In genomic region chr16:74667215-74667765, GRCh38 we compare ENCODE assay signal across 8 cellular contexts. TPM values are rescaled to one million over a fixed set of nuclear protein-coding genes. Genes with fewer than 3 reads are reported as not detected.
A peak's percentile ranks its signal among the peaks of the same experiment; 100 is the strongest.
DNase-seq lines count a peak whose midpoint lies in the region; FAIRE-seq and TF ChIP-seq lines count a peak whose summit lies in the region.

No MANE protein-coding gene starts in this region.

- no peaks in the 10 kb centered on the region for H3K9me3 ChIP-seq in A673 (ENCODE audit: low read depth, low read length, poor library complexity, severe bottlenecking)

- peaks cover 32% of the 10 kb centered on the region for H3K36me3 ChIP-seq in A673 (ENCODE audit: insufficient read depth, low read length, poor library complexity, severe bottlenecking)

- in situ Hi-C loops in GM13976 (cut with MboI; ENCODE audit: low sequenced_read_pairs, unreplicated experiment), result no loop called here

- peak overlapping the region; percentile 92 for H3K27ac ChIP-seq in A673 (ENCODE audit: low read depth, low read length, poor library complexity, severe bottlenecking)
- peak overlapping the region; percentile 57 for H3K27ac ChIP-seq in layer of hippocampus (ENCODE audit: low read depth, low read length)

- POLR2A ChIA-PET in A673 (lab: Charles Lee; ENCODE audit: low non-redundant PET), result interaction anchor here (0.6 to 0.7 kb wide), 3 partner anchors 42 to 215 kb away, joined by 3 to 6 read pairs (median 4); no protein-coding TSS in a partner anchor

- H3K4me3 ChIP-seq in A673 (ENCODE audit: low read depth, low read length, poor library complexity, severe bottlenecking), result peak overlapping the region; percentile 84
- peak overlapping the region; percentile 52 to 61 for H3K4me3 ChIP-seq in cardiac fibroblast (replicated peaks in 1 of 2; ENCODE audit: low read depth in 2 of 2, low read length in 2 of 2)

- TF ChIP-seq CTCF in A673 (conservative IDR thresholded peaks at IDR 0.05; ENCODE audit: low read depth, low read length) (no peak), GM13976 (IDR thresholded peaks at IDR 0.05; ENCODE audit: borderline replicate concordance, control extremely low read depth, extremely low read depth, insufficient read depth, missing control alignments) (no peak), cardiac fibroblast (IDR thresholded peaks at IDR 0.05; ENCODE audit: low read depth, low read length) (no peak)

- FAIRE-seq in HTR-8/SVneo (lab: Jason Lieb, UNC), result no peak

- CTCF ChIA-PET in A673 (lab: Charles Lee), result interaction anchor here (0.6 kb wide), 1 partner anchor 43 kb away, joined by 9 read pairs; no protein-coding TSS in a partner anchor

- no peaks in the 10 kb centered on the region for H3K27me3 ChIP-seq in A673 (replicated peaks; ENCODE audit: insufficient read depth, low read depth, low read length, poor library complexity)
- H3K27me3 ChIP-seq in layer of hippocampus (ENCODE audit: control insufficient read depth, insufficient read depth, low read length), result no peaks in the 10 kb centered on the region

- intact Hi-C loops in A673 (cut with micrococcal nuclease; ENCODE audit: unreplicated experiment) (no loop called here), posterior vena cava (cut with DNase I) (no loop called here)

- DNase-seq in A673 (ENCODE audit: low spot score) (peak; percentile 51), GM13976 (ENCODE audit: low spot score) (peak; percentile 44), SK-N-DZ (ENCODE audit: low spot score) (peak; percentile 21), cardiac fibroblast (ENCODE audit: low read depth in 2 of 2) (peak; percentile 19 to 35), HTR-8/SVneo (ENCODE audit: insufficient read length, low spot score) (no peak), posterior vena cava (ENCODE audit: low spot score) (no peak)
- DNase-seq in stimulated activated CD4-positive, alpha-beta T cell treated with anti-CD3 and anti-CD28 coated beads, Interleukin-2, amount 100 ng/mL, for 24 hours, result peak; percentile 30 to 50

- TSS peak; percentile 90 for BruUV-seq in A673 (replicated peaks; lab: Mats Ljungman, UMichigan)

- H3K4me1 ChIP-seq in A673 (ENCODE audit: insufficient read depth, low read length, poor library complexity, severe bottlenecking), result peaks cover 9% of the 10 kb centered on the region

RNA-seq across cellular contexts. Expression of gene RFWD3, which starts 0.6 kb away (rescaled TPM):
- total RNA-seq in A673 (2021), result 127 and 138 TPM in 2 replicates
- 38.1 and 51.0 TPM in 2 replicates for polyA plus RNA-seq in SK-N-DZ (2014; cell fraction: cytosol; rRNA removed)
- polyA plus RNA-seq in SK-N-DZ (2014; cell fraction: nucleus; rRNA removed), result 26.9 and 27.0 TPM in 2 replicates
- 10 to 100 TPM; 12.3 to 13.2 TPM for total RNA-seq in posterior vena cava

RNA-seq across cellular contexts. Expression of gene MLKL, which starts 33.4 kb away (rescaled TPM):
- total RNA-seq in A673 (2021) (3.4 and 5.5 TPM in 2 replicates), posterior vena cava (10 to 100 TPM; 13.7 to 14.4 TPM)
- polyA plus RNA-seq in SK-N-DZ (2014; cell fraction: cytosol; rRNA removed), result not detected in 2 replicates
- polyA plus RNA-seq in SK-N-DZ (2014; cell fraction: nucleus; rRNA removed), result not detected in 2 replicates

Comparison
In these comparisons a context has a peak if more than half of its experiments do, and no peak if none do; other contexts are left out.
1. DNase-seq: peak in A673 (single experiment), GM13976 (single experiment), SK-N-DZ (single experiment), cardiac fibroblast (2 of 2) and stimulated activated CD4-positive, alpha-beta T cell treated with anti-CD3 and anti-CD28 coated beads, Interleukin-2, amount 100 ng/mL, for 24 hours (2 of 2); none in HTR-8/SVneo (single experiment) and posterior vena cava (single experiment).